In the genomic region with DNA sequence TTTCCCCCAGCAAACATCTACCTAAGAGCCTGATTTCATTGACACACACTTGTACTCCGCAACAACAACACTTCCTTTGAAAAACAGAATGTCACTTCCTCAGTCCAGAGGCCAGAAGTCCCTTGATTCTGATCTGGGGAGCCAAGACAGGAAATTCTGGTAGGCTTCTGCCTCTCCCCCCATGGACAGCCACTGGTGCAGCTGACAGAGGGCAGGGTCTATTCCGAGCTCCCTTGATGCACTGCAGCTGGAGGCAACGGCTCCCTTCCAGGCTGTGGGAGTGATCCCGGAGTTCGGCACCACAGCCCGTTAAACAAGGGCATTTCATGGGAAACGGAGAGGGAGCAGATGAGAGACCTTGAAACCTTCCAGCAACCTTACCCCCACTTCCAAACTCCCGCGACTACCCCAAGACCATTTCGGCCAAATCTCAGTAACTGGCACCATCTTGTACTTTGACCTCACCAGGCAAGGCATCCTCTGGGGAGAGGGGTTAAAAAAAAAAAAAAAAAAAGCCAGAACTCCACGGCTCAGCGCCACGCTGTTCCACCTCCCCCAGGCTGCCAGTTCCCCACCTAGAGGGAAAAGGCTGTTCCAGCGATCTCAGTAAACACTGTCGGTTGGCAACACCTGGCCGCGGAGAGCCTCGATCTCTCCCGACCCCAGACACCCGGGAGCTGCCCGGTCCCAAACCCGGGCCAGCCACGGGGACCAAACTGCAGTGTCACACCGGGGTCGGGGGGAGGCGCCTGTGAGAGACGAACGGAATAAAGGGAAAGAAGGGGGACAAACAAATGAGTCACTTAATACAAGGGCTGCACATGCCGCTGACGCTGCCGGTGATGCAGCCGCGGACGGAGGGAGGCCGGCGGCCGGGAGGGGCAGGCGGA, we compare ENCODE assay signal across 1 cellular context.
TF ChIP-seq lines count a peak whose summit lies in the region.

No MANE protein-coding gene starts in this region.

TF ChIP-seq in HepG2, 621 proteins besides CTCF, POLR2A, EP300 and RAD21 (continued from another document and continues in another):
- TF ChIP-seq ZNF562 (CRISPR knock-in tag; IDR thresholded peaks at IDR 0.05; ENCODE audit: borderline replicate concordance) (no peak), ZSCAN9 (CRISPR knock-in tag; IDR thresholded peaks at IDR 0.05; ENCODE audit: borderline replicate concordance) (no peak), SP1 (IDR thresholded peaks at IDR 0.05) (no peak), SP1 (CRISPR knock-in tag; IDR thresholded peaks at IDR 0.05) (no peak), NR2F2 (IDR thresholded peaks at IDR 0.05; ENCODE audit: borderline replicate concordance, low read depth) (no peak), CC2D1A (CRISPR knock-in tag; IDR thresholded peaks at IDR 0.05) (no peak), MYC (CRISPR knock-in tag; IDR thresholded peaks at IDR 0.05; ENCODE audit: borderline replicate concordance) (peak; percentile 68; the same call in 1 of the 2 replicates), YEATS4 (CRISPR knock-in tag; IDR thresholded peaks at IDR 0.05; ENCODE audit: borderline replicate concordance) (peak; percentile 66), HNRNPK (IDR thresholded peaks at IDR 0.05; ENCODE audit: low read depth, low read length, poor library complexity, severe bottlenecking) (no peak), ZNF501 (CRISPR knock-in tag; IDR thresholded peaks at IDR 0.05) (0 out of 2 replicates have a peak, but pooled peaks have one; percentile 71), ZNF773 (CRISPR knock-in tag; IDR thresholded peaks at IDR 0.05; ENCODE audit: borderline replicate concordance) (no peak), POLR2G (IDR thresholded peaks at IDR 0.05; ENCODE audit: low read depth, low read length) (peak; percentile 55), KDM5B (CRISPR knock-in tag; IDR thresholded peaks at IDR 0.05; ENCODE audit: borderline replicate concordance) (no peak), ZC3H4 (CRISPR knock-in tag; IDR thresholded peaks at IDR 0.05; ENCODE audit: borderline replicate concordance) (no peak), BRD4 (CRISPR knock-in tag; IDR thresholded peaks at IDR 0.05) (no peak), BHLHE40 (IDR thresholded peaks at IDR 0.05; ENCODE audit: low read length) (peak; percentile 84), ZNF720 (CRISPR knock-in tag; IDR thresholded peaks at IDR 0.05) (no peak), MTF2 (CRISPR knock-in tag; IDR thresholded peaks at IDR 0.05; ENCODE audit: borderline replicate concordance) (no peak), HNRNPLL (IDR thresholded peaks at IDR 0.05; ENCODE audit: low read depth, low read length, poor library complexity, severe bottlenecking) (peak; percentile 56), PRMT3 (CRISPR knock-in tag; IDR thresholded peaks at IDR 0.05; ENCODE audit: borderline replicate concordance, low read depth) (no peak), ZNF713 (CRISPR knock-in tag; IDR thresholded peaks at IDR 0.05) (no peak), TCF7L2 (IDR thresholded peaks at IDR 0.05; ENCODE audit: low read depth, low read length) (no peak), ZNF496 (CRISPR knock-in tag; IDR thresholded peaks at IDR 0.05; ENCODE audit: insufficient replicate concordance) (no peak), ZNF264 (CRISPR knock-in tag; IDR thresholded peaks at IDR 0.05) (no peak), MTA3 (CRISPR knock-in tag; IDR thresholded peaks at IDR 0.05) (no peak), ZNF605 (CRISPR knock-in tag; IDR thresholded peaks at IDR 0.05) (peak; percentile 93), PAWR (CRISPR knock-in tag; IDR thresholded peaks at IDR 0.05; ENCODE audit: borderline replicate concordance) (no peak), SAP130 (CRISPR knock-in tag; IDR thresholded peaks at IDR 0.05; ENCODE audit: low read depth) (peak; percentile 64), KLF16 (CRISPR knock-in tag; IDR thresholded peaks at IDR 0.05) (peak in 1 of 2 experiments; percentile 54; a peak in 1 of 4 replicates), ZNF224 (CRISPR knock-in tag; IDR thresholded peaks at IDR 0.05) (0 out of 2 replicates have a peak, but pooled peaks have one; percentile 45), PLRG1 (conservative IDR thresholded peaks at IDR 0.05) (no peak), TAF1 (CRISPR knock-in tag; IDR thresholded peaks at IDR 0.05) (peak; percentile 47; the same call in 1 of the 2 replicates), ZFP62 (CRISPR knock-in tag; IDR thresholded peaks at IDR 0.05) (no peak), SRSF4 (IDR thresholded peaks at IDR 0.05; ENCODE audit: low read depth, low read length, poor library complexity, severe bottlenecking) (no peak), HES4 (CRISPR knock-in tag; IDR thresholded peaks at IDR 0.05; ENCODE audit: borderline replicate concordance) (no peak), KAT2B (IDR thresholded peaks at IDR 0.05; ENCODE audit: borderline replicate concordance, low read depth, low read length) (no peak), ZNF251 (CRISPR knock-in tag; IDR thresholded peaks at IDR 0.05) (no peak)
- TF ChIP-seq, protein P1, sequence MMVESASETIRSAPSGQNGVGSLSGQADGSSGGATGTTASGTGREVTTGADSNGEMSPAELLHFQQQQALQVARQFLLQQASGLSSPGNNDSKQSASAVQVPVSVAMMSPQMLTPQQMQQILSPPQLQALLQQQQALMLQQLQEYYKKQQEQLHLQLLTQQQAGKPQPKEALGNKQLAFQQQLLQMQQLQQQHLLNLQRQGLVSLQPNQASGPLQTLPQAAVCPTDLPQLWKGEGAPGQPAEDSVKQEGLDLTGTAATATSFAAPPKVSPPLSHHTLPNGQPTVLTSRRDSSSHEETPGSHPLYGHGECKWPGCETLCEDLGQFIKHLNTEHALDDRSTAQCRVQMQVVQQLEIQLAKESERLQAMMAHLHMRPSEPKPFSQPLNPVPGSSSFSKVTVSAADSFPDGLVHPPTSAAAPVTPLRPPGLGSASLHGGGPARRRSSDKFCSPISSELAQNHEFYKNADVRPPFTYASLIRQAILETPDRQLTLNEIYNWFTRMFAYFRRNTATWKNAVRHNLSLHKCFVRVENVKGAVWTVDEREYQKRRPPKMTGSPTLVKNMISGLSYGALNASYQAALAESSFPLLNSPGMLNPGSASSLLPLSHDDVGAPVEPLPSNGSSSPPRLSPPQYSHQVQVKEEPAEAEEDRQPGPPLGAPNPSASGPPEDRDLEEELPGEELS (CRISPR knock-in tag; IDR thresholded peaks at IDR 0.05): peak; percentile 31
- TF ChIP-seq, protein P2, sequence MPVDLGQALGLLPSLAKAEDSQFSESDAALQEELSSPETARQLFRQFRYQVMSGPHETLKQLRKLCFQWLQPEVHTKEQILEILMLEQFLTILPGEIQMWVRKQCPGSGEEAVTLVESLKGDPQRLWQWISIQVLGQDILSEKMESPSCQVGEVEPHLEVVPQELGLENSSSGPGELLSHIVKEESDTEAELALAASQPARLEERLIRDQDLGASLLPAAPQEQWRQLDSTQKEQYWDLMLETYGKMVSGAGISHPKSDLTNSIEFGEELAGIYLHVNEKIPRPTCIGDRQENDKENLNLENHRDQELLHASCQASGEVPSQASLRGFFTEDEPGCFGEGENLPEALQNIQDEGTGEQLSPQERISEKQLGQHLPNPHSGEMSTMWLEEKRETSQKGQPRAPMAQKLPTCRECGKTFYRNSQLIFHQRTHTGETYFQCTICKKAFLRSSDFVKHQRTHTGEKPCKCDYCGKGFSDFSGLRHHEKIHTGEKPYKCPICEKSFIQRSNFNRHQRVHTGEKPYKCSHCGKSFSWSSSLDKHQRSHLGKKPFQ (CRISPR knock-in tag; IDR thresholded peaks at IDR 0.05; ENCODE audit: insufficient replicate concordance): no peak
- TF ChIP-seq, protein P3, sequence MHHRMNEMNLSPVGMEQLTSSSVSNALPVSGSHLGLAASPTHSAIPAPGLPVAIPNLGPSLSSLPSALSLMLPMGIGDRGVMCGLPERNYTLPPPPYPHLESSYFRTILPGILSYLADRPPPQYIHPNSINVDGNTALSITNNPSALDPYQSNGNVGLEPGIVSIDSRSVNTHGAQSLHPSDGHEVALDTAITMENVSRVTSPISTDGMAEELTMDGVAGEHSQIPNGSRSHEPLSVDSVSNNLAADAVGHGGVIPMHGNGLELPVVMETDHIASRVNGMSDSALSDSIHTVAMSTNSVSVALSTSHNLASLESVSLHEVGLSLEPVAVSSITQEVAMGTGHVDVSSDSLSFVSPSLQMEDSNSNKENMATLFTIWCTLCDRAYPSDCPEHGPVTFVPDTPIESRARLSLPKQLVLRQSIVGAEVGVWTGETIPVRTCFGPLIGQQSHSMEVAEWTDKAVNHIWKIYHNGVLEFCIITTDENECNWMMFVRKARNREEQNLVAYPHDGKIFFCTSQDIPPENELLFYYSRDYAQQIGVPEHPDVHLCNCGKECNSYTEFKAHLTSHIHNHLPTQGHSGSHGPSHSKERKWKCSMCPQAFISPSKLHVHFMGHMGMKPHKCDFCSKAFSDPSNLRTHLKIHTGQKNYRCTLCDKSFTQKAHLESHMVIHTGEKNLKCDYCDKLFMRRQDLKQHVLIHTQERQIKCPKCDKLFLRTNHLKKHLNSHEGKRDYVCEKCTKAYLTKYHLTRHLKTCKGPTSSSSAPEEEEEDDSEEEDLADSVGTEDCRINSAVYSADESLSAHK (CRISPR knock-in tag; IDR thresholded peaks at IDR 0.05; ENCODE audit: borderline replicate concordance): no peak
- TF ChIP-seq, protein P4, sequence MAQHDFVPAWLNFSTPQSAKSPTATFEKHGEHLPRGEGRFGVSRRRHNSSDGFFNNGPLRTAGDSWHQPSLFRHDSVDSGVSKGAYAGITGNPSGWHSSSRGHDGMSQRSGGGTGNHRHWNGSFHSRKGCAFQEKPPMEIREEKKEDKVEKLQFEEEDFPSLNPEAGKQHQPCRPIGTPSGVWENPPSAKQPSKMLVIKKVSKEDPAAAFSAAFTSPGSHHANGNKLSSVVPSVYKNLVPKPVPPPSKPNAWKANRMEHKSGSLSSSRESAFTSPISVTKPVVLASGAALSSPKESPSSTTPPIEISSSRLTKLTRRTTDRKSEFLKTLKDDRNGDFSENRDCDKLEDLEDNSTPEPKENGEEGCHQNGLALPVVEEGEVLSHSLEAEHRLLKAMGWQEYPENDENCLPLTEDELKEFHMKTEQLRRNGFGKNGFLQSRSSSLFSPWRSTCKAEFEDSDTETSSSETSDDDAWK (CRISPR knock-in tag; IDR thresholded peaks at IDR 0.05): no peak
- TF ChIP-seq, protein P5, sequence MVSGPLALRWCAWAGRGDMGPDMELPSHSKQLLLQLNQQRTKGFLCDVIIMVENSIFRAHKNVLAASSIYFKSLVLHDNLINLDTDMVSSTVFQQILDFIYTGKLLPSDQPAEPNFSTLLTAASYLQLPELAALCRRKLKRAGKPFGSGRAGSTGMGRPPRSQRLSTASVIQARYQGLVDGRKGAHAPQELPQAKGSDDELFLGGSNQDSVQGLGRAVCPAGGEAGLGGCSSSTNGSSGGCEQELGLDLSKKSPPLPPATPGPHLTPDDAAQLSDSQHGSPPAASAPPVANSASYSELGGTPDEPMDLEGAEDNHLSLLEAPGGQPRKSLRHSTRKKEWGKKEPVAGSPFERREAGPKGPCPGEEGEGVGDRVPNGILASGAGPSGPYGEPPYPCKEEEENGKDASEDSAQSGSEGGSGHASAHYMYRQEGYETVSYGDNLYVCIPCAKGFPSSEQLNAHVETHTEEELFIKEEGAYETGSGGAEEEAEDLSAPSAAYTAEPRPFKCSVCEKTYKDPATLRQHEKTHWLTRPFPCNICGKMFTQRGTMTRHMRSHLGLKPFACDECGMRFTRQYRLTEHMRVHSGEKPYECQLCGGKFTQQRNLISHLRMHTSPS (CRISPR knock-in tag; IDR thresholded peaks at IDR 0.05; ENCODE audit: low read depth): no peak
- TF ChIP-seq, protein P6, sequence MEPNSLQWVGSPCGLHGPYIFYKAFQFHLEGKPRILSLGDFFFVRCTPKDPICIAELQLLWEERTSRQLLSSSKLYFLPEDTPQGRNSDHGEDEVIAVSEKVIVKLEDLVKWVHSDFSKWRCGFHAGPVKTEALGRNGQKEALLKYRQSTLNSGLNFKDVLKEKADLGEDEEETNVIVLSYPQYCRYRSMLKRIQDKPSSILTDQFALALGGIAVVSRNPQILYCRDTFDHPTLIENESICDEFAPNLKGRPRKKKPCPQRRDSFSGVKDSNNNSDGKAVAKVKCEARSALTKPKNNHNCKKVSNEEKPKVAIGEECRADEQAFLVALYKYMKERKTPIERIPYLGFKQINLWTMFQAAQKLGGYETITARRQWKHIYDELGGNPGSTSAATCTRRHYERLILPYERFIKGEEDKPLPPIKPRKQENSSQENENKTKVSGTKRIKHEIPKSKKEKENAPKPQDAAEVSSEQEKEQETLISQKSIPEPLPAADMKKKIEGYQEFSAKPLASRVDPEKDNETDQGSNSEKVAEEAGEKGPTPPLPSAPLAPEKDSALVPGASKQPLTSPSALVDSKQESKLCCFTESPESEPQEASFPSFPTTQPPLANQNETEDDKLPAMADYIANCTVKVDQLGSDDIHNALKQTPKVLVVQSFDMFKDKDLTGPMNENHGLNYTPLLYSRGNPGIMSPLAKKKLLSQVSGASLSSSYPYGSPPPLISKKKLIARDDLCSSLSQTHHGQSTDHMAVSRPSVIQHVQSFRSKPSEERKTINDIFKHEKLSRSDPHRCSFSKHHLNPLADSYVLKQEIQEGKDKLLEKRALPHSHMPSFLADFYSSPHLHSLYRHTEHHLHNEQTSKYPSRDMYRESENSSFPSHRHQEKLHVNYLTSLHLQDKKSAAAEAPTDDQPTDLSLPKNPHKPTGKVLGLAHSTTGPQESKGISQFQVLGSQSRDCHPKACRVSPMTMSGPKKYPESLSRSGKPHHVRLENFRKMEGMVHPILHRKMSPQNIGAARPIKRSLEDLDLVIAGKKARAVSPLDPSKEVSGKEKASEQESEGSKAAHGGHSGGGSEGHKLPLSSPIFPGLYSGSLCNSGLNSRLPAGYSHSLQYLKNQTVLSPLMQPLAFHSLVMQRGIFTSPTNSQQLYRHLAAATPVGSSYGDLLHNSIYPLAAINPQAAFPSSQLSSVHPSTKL (CRISPR knock-in tag; IDR thresholded peaks at IDR 0.05): peak; percentile 40
- TF ChIP-seq, protein P7, sequence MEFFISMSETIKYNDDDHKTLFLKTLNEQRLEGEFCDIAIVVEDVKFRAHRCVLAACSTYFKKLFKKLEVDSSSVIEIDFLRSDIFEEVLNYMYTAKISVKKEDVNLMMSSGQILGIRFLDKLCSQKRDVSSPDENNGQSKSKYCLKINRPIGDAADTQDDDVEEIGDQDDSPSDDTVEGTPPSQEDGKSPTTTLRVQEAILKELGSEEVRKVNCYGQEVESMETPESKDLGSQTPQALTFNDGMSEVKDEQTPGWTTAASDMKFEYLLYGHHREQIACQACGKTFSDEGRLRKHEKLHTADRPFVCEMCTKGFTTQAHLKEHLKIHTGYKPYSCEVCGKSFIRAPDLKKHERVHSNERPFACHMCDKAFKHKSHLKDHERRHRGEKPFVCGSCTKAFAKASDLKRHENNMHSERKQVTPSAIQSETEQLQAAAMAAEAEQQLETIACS (CRISPR knock-in tag; IDR thresholded peaks at IDR 0.05): peak; percentile 72
- TF ChIP-seq, protein P8, sequence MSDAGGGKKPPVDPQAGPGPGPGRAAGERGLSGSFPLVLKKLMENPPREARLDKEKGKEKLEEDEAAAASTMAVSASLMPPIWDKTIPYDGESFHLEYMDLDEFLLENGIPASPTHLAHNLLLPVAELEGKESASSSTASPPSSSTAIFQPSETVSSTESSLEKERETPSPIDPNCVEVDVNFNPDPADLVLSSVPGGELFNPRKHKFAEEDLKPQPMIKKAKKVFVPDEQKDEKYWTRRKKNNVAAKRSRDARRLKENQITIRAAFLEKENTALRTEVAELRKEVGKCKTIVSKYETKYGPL (CRISPR knock-in tag; IDR thresholded peaks at IDR 0.05): no peak
